9 cellular contexts compared by ENCODE assay signal in genomic region chr3:194315965-194316361, GRCh38. TPM values are rescaled to one million over a fixed set of nuclear protein-coding genes. Genes with fewer than 3 reads are reported as not detected.
DNase-seq lines count a peak whose midpoint lies in the region; ATAC-seq and TF ChIP-seq lines count a peak whose summit lies in the region.
"Had no signal": no experiment of that assay in that cellular context is flagged by ENCODE, and none has a peak within 500 bp of the region (broad histone marks: within the 10 kb centered on the region; RNA-seq: fewer than 3 reads in every experiment).

No MANE protein-coding gene starts in this region.

- DNase-seq in H7: peak; percentile 72
- DNase-seq in NCI-H69 (lab: John Stamatoyannopoulos, UW): peak; percentile 78
- peak in 1 of 2 donors; percentile 7 for DNase-seq in foreskin fibroblast
- no peak for DNase-seq in AML-193 (lab: John Stamatoyannopoulos, UW)
- no peak for DNase-seq in NCI-H446 treated with DMSO at 0.1 percent for 48 hours (lab: John Stamatoyannopoulos, UW)

- TF ChIP-seq CTCF in foreskin fibroblast (IDR thresholded peaks at IDR 0.05; ENCODE audit: low read depth, low read length): no peak

- peak overlapping the region; percentile 49 for H3K4me3 Mint-ChIP-seq in stimulated activated memory B cell treated with anti-CD40 and anti-IgM and Interleukin-4, amounts not matched to agents 10 μg/mL and 1 μg/mL and 100 μg/mL, for 72 hours

- H3K27me3 ChIP-seq in H7 (ENCODE audit: control insufficient read depth, insufficient read depth, low read length): peaks cover 6% of the 10 kb centered on the region

- peaks cover 49% of the 10 kb centered on the region for H3K27me3 Mint-ChIP-seq in stimulated activated memory B cell treated with anti-CD40 and anti-IgM and Interleukin-4, amounts not matched to agents 10 μg/mL and 1 μg/mL and 100 μg/mL, for 72 hours

- H3K4me1 Mint-ChIP-seq in stimulated activated memory B cell treated with anti-CD40 and anti-IgM and Interleukin-4, amounts not matched to agents 10 μg/mL and 1 μg/mL and 100 μg/mL, for 72 hours: peaks cover 13% of the 10 kb centered on the region

- H3K9me3 Mint-ChIP-seq in stimulated activated memory B cell treated with anti-CD40 and anti-IgM and Interleukin-4, amounts not matched to agents 10 μg/mL and 1 μg/mL and 100 μg/mL, for 72 hours: peaks cover 9% of the 10 kb centered on the region

- ATAC-seq in GM18498 (IDR thresholded peaks at IDR 0.05; ENCODE audit: unreplicated experiment): peak; percentile 31
- ATAC-seq in stimulated activated memory B cell treated with anti-CD40 and anti-IgM and Interleukin-4, amounts not matched to agents 10 μg/mL and 1 μg/mL and 100 μg/mL, for 72 hours: peak; percentile 49
- ATAC-seq in GM19328 (IDR thresholded peaks at IDR 0.05; ENCODE audit: unreplicated experiment): no peak

- H3K4me3 ChIP-seq in H7 (ENCODE audit: insufficient read depth, low read depth, low read length) (peak overlapping the region; percentile 2; the same call in 1 of the 2 replicates), foreskin fibroblast (ENCODE audit: low read depth in 1 of 2, low read length in 2 of 2) (peak overlapping the region; percentile 17 to 53)

- no peaks in the 10 kb centered on the region for H3K36me3 ChIP-seq in H7 (replicated peaks; ENCODE audit: control insufficient read depth, insufficient read depth, low read length)

- H3K27ac Mint-ChIP-seq in stimulated activated memory B cell treated with anti-CD40 and anti-IgM and Interleukin-4, amounts not matched to agents 10 μg/mL and 1 μg/mL and 100 μg/mL, for 72 hours: no peak overlapping the region

- peaks cover 9% of the 10 kb centered on the region for H3K36me3 Mint-ChIP-seq in stimulated activated memory B cell treated with anti-CD40 and anti-IgM and Interleukin-4, amounts not matched to agents 10 μg/mL and 1 μg/mL and 100 μg/mL, for 72 hours

RNA-seq across cellular contexts. Expression of gene CPN2, which starts 35.2 kb away (rescaled TPM):
- 0.21 TPM in 1 of 2 replicates, not detected in the other for total RNA-seq in H7 (2014; rRNA removed; shearing (Covaris generic))
- total RNA-seq: mononuclear cell had no signal

RNA-seq across cellular contexts. Expression of gene LRRC15, which starts 53.6 kb away (rescaled TPM):
- 0.18 and 0.21 TPM in 2 replicates for total RNA-seq in H7 (2014; rRNA removed; shearing (Covaris generic))

Comparison
In these comparisons a context has a peak if more than half of its experiments do, and no peak if none do; other contexts are left out.
1. DNase-seq: peak in H7 (single experiment) and NCI-H69 (single experiment); none in AML-193 (0 of 2) and NCI-H446 treated with DMSO at 0.1 percent for 48 hours (single experiment).